In the genomic region with DNA sequence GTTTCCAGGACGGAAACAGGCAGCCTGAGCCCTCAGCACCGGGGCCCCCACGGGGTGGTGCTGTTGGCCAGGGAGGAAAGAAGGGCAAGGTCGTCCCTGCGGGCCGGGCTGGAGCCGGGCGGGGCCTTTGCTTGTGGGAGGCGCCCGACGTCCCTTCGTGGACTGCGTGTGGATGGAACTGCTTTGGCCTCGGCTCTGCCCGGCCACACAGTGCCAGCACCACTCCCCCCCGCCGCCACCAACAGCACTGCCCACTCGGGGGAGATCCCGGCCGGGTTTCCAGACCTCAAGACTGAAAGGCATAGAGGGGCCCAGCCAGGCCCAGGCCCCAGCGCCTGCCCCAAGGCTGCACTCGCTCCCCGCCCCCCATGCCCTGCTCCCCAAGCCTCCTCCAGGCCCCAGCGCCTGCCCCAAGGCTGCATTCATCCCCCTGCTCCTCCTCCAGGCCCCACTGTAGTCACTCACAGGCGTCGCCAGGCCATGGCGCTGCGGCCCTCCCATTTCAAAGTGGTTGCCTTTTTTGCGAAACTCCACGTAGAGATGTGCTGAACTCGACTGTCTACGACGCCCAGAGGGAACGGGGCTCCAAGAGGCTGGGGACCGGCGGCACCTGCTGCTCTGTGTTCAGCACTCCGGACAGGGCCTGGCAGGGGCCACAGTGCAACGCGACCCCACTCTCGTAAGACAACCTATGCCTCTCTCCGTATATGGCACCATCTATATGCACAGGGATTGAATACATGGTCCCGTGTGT, we compare ENCODE assay signal across 1 cellular context.
TF ChIP-seq lines count a peak whose summit lies in the region.

No MANE protein-coding gene starts in this region.

TF ChIP-seq in HepG2, 621 proteins besides CTCF, POLR2A, EP300 and RAD21 (continued from another document):
- TF ChIP-seq, protein P1, sequence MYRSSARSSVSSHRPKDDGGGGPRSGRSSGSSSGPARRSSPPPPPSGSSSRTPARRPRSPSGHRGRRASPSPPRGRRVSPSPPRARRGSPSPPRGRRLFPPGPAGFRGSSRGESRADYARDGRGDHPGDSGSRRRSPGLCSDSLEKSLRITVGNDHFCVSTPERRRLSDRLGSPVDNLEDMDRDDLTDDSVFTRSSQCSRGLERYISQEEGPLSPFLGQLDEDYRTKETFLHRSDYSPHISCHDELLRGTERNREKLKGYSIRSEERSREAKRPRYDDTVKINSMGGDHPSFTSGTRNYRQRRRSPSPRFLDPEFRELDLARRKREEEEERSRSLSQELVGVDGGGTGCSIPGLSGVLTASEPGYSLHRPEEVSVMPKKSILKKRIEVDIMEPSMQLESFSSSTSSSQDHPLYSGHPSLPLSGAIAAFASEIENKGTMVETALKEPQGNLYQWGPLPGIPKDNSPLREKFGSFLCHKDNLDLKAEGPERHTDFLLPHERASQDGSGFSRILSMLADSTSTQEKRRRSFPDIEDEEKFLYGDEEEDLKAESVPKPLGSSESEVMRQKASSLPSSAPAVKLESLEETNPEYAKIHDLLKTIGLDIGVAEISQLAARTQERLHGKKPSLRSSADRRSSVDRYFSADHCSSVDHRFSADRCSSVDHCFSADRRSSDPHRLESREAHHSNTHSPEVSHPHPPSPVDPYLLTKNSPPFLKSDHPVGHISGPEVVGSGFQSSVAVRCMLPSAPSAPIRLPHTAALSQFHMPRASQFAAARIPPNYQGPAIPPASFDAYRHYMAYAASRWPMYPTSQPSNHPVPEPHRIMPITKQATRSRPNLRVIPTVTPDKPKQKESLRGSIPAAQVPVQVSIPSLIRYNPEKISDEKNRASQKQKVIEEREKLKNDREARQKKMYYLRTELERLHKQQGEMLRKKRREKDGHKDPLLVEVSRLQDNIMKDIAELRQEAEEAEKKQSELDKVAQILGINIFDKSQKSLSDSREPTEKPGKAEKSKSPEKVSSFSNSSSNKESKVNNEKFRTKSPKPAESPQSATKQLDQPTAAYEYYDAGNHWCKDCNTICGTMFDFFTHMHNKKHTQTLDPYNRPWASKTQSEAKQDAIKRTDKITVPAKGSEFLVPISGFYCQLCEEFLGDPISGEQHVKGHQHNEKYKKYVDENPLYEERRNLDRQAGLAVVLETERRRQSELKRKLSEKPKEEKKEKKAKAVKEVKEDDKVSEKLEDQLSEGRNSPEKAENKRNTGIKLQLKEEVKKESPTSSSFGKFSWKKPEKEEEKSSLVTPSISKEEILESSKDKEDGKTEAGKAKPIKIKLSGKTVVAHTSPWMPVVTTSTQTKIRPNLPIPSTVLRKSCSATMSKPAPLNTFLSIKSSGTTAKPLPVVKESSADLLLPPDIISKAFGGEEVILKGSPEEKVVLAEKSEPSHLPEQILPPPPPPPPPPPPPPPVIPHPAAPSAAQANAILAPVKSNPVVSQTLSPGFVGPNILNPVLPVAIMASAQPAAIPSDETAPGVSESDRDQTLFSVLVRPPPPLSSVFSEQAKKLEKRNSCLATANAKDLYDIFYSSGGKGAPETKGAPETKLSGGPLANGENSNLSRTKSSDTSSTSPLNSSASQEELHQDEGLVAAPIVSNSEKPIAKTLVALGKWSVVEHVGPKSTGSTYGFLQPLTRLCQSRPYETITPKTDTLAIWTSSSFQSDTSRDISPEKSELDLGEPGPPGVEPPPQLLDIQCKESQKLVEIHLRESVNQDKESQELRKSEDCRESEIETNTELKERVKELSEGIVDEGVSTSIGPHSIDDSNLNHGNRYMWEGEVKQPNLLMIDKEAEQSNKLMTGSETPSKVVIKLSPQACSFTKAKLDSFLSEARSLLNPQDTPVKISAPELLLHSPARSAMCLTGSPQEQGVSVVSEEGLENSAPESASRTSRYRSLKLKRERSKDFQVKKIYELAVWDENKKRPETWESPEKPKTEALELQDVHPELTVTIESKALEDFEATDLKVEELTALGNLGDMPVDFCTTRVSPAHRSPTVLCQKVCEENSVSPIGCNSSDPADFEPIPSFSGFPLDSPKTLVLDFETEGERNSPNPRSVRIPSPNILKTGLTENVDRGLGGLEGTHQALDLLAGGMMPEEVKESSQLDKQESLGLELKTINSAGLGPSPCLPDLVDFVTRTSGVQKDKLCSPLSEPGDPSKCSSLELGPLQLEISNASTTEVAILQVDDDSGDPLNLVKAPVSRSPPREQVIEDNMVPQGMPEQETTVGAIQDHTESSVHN (CRISPR knock-in tag; IDR thresholded peaks at IDR 0.05): no peak
- 0 out of 2 replicates have a peak, but pooled peaks have one; percentile 67 for TF ChIP-seq MIER2 (CRISPR knock-in tag; IDR thresholded peaks at IDR 0.05)
- TF ChIP-seq, protein P2, sequence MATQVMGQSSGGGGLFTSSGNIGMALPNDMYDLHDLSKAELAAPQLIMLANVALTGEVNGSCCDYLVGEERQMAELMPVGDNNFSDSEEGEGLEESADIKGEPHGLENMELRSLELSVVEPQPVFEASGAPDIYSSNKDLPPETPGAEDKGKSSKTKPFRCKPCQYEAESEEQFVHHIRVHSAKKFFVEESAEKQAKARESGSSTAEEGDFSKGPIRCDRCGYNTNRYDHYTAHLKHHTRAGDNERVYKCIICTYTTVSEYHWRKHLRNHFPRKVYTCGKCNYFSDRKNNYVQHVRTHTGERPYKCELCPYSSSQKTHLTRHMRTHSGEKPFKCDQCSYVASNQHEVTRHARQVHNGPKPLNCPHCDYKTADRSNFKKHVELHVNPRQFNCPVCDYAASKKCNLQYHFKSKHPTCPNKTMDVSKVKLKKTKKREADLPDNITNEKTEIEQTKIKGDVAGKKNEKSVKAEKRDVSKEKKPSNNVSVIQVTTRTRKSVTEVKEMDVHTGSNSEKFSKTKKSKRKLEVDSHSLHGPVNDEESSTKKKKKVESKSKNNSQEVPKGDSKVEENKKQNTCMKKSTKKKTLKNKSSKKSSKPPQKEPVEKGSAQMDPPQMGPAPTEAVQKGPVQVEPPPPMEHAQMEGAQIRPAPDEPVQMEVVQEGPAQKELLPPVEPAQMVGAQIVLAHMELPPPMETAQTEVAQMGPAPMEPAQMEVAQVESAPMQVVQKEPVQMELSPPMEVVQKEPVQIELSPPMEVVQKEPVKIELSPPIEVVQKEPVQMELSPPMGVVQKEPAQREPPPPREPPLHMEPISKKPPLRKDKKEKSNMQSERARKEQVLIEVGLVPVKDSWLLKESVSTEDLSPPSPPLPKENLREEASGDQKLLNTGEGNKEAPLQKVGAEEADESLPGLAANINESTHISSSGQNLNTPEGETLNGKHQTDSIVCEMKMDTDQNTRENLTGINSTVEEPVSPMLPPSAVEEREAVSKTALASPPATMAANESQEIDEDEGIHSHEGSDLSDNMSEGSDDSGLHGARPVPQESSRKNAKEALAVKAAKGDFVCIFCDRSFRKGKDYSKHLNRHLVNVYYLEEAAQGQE (IDR thresholded peaks at IDR 0.05; ENCODE audit: borderline replicate concordance in 1 of 2, low read depth in 1 of 2, low read length in 2 of 2): peak; percentile 57 to 88
- TF ChIP-seq PHF5A (CRISPR knock-in tag; IDR thresholded peaks at IDR 0.05; ENCODE audit: low read depth, unreplicated experiment): no peak
- TF ChIP-seq, protein P3, sequence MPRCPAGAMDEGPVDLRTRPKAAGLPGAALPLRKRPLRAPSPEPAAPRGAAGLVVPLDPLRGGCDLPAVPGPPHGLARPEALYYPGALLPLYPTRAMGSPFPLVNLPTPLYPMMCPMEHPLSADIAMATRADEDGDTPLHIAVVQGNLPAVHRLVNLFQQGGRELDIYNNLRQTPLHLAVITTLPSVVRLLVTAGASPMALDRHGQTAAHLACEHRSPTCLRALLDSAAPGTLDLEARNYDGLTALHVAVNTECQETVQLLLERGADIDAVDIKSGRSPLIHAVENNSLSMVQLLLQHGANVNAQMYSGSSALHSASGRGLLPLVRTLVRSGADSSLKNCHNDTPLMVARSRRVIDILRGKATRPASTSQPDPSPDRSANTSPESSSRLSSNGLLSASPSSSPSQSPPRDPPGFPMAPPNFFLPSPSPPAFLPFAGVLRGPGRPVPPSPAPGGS (CRISPR knock-in tag; IDR thresholded peaks at IDR 0.05): no peak
- TF ChIP-seq GABPB1 (CRISPR knock-in tag; IDR thresholded peaks at IDR 0.05): peak; percentile 36; the same call in 1 of the 2 replicates
- TF ChIP-seq, protein P4, sequence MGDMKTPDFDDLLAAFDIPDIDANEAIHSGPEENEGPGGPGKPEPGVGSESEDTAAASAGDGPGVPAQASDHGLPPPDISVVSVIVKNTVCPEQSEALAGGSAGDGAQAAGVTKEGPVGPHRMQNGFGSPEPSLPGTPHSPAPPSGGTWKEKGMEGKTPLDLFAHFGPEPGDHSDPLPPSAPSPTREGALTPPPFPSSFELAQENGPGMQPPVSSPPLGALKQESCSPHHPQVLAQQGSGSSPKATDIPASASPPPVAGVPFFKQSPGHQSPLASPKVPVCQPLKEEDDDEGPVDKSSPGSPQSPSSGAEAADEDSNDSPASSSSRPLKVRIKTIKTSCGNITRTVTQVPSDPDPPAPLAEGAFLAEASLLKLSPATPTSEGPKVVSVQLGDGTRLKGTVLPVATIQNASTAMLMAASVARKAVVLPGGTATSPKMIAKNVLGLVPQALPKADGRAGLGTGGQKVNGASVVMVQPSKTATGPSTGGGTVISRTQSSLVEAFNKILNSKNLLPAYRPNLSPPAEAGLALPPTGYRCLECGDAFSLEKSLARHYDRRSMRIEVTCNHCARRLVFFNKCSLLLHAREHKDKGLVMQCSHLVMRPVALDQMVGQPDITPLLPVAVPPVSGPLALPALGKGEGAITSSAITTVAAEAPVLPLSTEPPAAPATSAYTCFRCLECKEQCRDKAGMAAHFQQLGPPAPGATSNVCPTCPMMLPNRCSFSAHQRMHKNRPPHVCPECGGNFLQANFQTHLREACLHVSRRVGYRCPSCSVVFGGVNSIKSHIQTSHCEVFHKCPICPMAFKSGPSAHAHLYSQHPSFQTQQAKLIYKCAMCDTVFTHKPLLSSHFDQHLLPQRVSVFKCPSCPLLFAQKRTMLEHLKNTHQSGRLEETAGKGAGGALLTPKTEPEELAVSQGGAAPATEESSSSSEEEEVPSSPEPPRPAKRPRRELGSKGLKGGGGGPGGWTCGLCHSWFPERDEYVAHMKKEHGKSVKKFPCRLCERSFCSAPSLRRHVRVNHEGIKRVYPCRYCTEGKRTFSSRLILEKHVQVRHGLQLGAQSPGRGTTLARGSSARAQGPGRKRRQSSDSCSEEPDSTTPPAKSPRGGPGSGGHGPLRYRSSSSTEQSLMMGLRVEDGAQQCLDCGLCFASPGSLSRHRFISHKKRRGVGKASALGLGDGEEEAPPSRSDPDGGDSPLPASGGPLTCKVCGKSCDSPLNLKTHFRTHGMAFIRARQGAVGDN (CRISPR knock-in tag; IDR thresholded peaks at IDR 0.05): peak; percentile 16; the same call in 1 of the 2 replicates
- no peak for TF ChIP-seq RBM22 (optimal IDR thresholded peaks at IDR 0.05; ENCODE audit: low read length)
- peak; percentile 40 for TF ChIP-seq SMC3 (IDR thresholded peaks at IDR 0.05; ENCODE audit: low read length)
- TF ChIP-seq HNRNPLL (IDR thresholded peaks at IDR 0.05; ENCODE audit: low read depth, low read length, poor library complexity, severe bottlenecking): peak; percentile 18
